ENCODE assay signal across 8 cellular contexts in genomic region chr2:205685314-205686230, GRCh38. TPM values are rescaled to one million over a fixed set of nuclear protein-coding genes. Genes with fewer than 3 reads are reported as not detected.
A peak's percentile ranks its signal among the peaks of the same experiment; 100 is the strongest.
DNase-seq lines count a peak whose midpoint lies in the region; ATAC-seq and TF ChIP-seq lines count a peak whose summit lies in the region.

No MANE protein-coding gene starts in this region.

- TF ChIP-seq CTCF in WTC11 (IDR thresholded peaks at IDR 0.05) (no peak), OCI-LY7 (conservative IDR thresholded peaks at IDR 0.05; ENCODE audit: low read length) (no peak)

- peaks cover 75% of the 10 kb centered on the region for H3K27me3 Mint-ChIP-seq in activated CD4-positive, alpha-beta T cell treated with anti-CD3 and anti-CD28 coated beads, Interleukin-2, amount 10 ng/mL, durations not matched to agents 7 days and 5 days
- H3K27me3 Mint-ChIP-seq in WTC11 (ENCODE audit: low read depth), result peaks cover 71% of the 10 kb centered on the region

- CTCF ChIA-PET in activated CD4-positive, alpha-beta T cell treated with anti-CD3 and anti-CD28 coated beads, Interleukin-2, amount 10 ng/mL, durations not matched to agents 7 days and 5 days (lab: Charles Lee), result no interaction called here
- CTCF ChIA-PET in WTC11 (lab: Charles Lee) (interaction anchor here (1.4 to 5.1 kb wide), 4 partner anchors 10 to 35 kb away, joined by 6 to 41 read pairs (median 6); no protein-coding TSS in a partner anchor), OCI-LY7 (lab: Charles Lee; ENCODE audit: unreplicated experiment) (no interaction called here)

- H3K27ac ChIP-seq in OCI-LY7 (ENCODE audit: low read depth, low read length, poor library complexity, severe bottlenecking), result no peak overlapping the region

- no TSS peak for BruUV-seq in OCI-LY7 (replicated peaks; lab: Mats Ljungman, UMichigan)

- H3K4me2 ChIP-seq in OCI-LY7 (ENCODE audit: low read length), result no peak overlapping the region

- no peak overlapping the region for H3K27ac Mint-ChIP-seq in activated CD4-positive, alpha-beta T cell treated with anti-CD3 and anti-CD28 coated beads, Interleukin-2, amount 10 ng/mL, durations not matched to agents 7 days and 5 days
- no peak overlapping the region for H3K27ac Mint-ChIP-seq in WTC11

- H3K4me1 Mint-ChIP-seq in activated CD4-positive, alpha-beta T cell treated with anti-CD3 and anti-CD28 coated beads, Interleukin-2, amount 10 ng/mL, durations not matched to agents 7 days and 5 days, result peaks cover 43% of the 10 kb centered on the region
- H3K4me1 Mint-ChIP-seq in WTC11, result peaks cover 62% of the 10 kb centered on the region

- POLR2A ChIA-PET in activated CD4-positive, alpha-beta T cell treated with anti-CD3 and anti-CD28 coated beads, Interleukin-2, amount 10 ng/mL, durations not matched to agents 7 days and 5 days (lab: Charles Lee), result no interaction called here
- POLR2A ChIA-PET in WTC11 (lab: Charles Lee), result interaction anchor here (0.5 kb wide), 1 partner anchor 507 kb away, joined by 5 read pairs; no protein-coding TSS in a partner anchor
- POLR2A ChIA-PET in OCI-LY7 (lab: Charles Lee), result no interaction called here

- peak; percentile 5 for ATAC-seq in WTC11
- peak; percentile 22 for ATAC-seq in Right ventricle myocardium superior (ENCODE audit: poor library complexity)

- H3K4me1 ChIP-seq in OCI-LY7 (ENCODE audit: insufficient read depth, low read length, poor library complexity, severe bottlenecking), result peaks cover 24% of the 10 kb centered on the region

- H4K20me1 ChIP-seq in OCI-LY7 (ENCODE audit: insufficient read depth, low read length), result no peaks in the 10 kb centered on the region

- H3K36me3 ChIP-seq in OCI-LY7 (ENCODE audit: insufficient read depth, low read length), result no peaks in the 10 kb centered on the region

- no peaks in the 10 kb centered on the region for H3K9me3 ChIP-seq in OCI-LY7 (ENCODE audit: low read length)

- no peaks in the 10 kb centered on the region for H3K9me2 ChIP-seq in OCI-LY7 (ENCODE audit: insufficient read depth, low read length)

- H3K4me3 ChIP-seq in OCI-LY7 (ENCODE audit: low read depth, low read length, poor library complexity, severe bottlenecking), result no peak overlapping the region

- no peaks in the 10 kb centered on the region for H3K9me3 Mint-ChIP-seq in activated CD4-positive, alpha-beta T cell treated with anti-CD3 and anti-CD28 coated beads, Interleukin-2, amount 10 ng/mL, durations not matched to agents 7 days and 5 days
- no peaks in the 10 kb centered on the region for H3K9me3 Mint-ChIP-seq in WTC11

- H3K79me2 ChIP-seq in OCI-LY7 (ENCODE audit: insufficient read depth, low read depth, low read length), result no peaks in the 10 kb centered on the region

- intact Hi-C loops in Right ventricle myocardium superior (cut with DNase I) (no loop called here), posterior vena cava (cut with DNase I) (loop anchor here in 1 of 2 donors (5.0 to 10.0 kb wide), 2 partner anchors 47 to 239 kb away; no protein-coding TSS in a partner anchor), OCI-LY7 (cut with micrococcal nuclease; ENCODE audit: unreplicated experiment) (loop anchor here (10.0 kb wide), 1 partner anchor 361 kb away; no protein-coding TSS in a partner anchor)

- no peaks in the 10 kb centered on the region for H3K36me3 Mint-ChIP-seq in activated CD4-positive, alpha-beta T cell treated with anti-CD3 and anti-CD28 coated beads, Interleukin-2, amount 10 ng/mL, durations not matched to agents 7 days and 5 days (ENCODE audit: low read depth)
- peaks cover 3% of the 10 kb centered on the region; the same call in 1 of the 2 replicates for H3K36me3 Mint-ChIP-seq in WTC11

- DNase-seq in activated CD4-positive, alpha-beta T cell treated with anti-CD3 and anti-CD28 coated beads, Interleukin-2, amount 10 ng/mL, durations not matched to agents 7 days and 5 days, result no peak
- DNase-seq in activated CD4-positive, alpha-beta T cell treated with anti-CD3 and anti-CD28 coated beads, Interleukin-2, amount 50 U/mL, for 4 hours, result no peak
- peak; percentile 70 for DNase-seq in WTC11 (ENCODE audit: low spot score)
- no peak for DNase-seq in Right ventricle myocardium superior
- DNase-seq in posterior vena cava (ENCODE audit: low spot score), result peak; percentile 82
- DNase-seq in OCI-LY7 (ENCODE audit: low spot score), result no peak
- DNase-seq in stimulated activated naive CD4-positive, alpha-beta T cell (lab: John Stamatoyannopoulos, UW), result no peak
- DNase-seq in SIG-M5 (lab: John Stamatoyannopoulos, UW), result no peak

- no peak overlapping the region for H2AFZ ChIP-seq in OCI-LY7 (ENCODE audit: low read length)

- H3K4me3 Mint-ChIP-seq in activated CD4-positive, alpha-beta T cell treated with anti-CD3 and anti-CD28 coated beads, Interleukin-2, amount 10 ng/mL, durations not matched to agents 7 days and 5 days, result peak overlapping the region; percentile 74
- peak overlapping the region; percentile 78 for H3K4me3 Mint-ChIP-seq in WTC11

TF ChIP-seq in WTC11, 78 proteins besides CTCF, POLR2A, EP300 and RAD21 (continues in another document):
- TF ChIP-seq, protein P1, sequence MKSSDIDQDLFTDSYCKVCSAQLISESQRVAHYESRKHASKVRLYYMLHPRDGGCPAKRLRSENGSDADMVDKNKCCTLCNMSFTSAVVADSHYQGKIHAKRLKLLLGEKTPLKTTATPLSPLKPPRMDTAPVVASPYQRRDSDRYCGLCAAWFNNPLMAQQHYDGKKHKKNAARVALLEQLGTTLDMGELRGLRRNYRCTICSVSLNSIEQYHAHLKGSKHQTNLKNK (CRISPR knock-in tag; IDR thresholded peaks at IDR 0.05), result no peak
- TF ChIP-seq, protein P2, sequence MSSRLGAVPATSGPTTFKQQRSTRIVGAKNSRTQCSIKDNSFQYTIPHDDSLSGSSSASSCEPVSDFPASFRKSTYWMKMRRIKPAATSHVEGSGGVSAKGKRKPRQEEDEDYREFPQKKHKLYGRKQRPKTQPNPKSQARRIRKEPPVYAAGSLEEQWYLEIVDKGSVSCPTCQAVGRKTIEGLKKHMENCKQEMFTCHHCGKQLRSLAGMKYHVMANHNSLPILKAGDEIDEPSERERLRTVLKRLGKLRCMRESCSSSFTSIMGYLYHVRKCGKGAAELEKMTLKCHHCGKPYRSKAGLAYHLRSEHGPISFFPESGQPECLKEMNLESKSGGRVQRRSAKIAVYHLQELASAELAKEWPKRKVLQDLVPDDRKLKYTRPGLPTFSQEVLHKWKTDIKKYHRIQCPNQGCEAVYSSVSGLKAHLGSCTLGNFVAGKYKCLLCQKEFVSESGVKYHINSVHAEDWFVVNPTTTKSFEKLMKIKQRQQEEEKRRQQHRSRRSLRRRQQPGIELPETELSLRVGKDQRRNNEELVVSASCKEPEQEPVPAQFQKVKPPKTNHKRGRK (CRISPR knock-in tag; IDR thresholded peaks at IDR 0.05; ENCODE audit: borderline replicate concordance), result no peak
- peak; percentile 89 for TF ChIP-seq FOXP1 (CRISPR knock-in tag; IDR thresholded peaks at IDR 0.05; ENCODE audit: borderline replicate concordance)
- peak; percentile 96 for TF ChIP-seq CREB1 (CRISPR knock-in tag; IDR thresholded peaks at IDR 0.05)
- TF ChIP-seq, protein P3, sequence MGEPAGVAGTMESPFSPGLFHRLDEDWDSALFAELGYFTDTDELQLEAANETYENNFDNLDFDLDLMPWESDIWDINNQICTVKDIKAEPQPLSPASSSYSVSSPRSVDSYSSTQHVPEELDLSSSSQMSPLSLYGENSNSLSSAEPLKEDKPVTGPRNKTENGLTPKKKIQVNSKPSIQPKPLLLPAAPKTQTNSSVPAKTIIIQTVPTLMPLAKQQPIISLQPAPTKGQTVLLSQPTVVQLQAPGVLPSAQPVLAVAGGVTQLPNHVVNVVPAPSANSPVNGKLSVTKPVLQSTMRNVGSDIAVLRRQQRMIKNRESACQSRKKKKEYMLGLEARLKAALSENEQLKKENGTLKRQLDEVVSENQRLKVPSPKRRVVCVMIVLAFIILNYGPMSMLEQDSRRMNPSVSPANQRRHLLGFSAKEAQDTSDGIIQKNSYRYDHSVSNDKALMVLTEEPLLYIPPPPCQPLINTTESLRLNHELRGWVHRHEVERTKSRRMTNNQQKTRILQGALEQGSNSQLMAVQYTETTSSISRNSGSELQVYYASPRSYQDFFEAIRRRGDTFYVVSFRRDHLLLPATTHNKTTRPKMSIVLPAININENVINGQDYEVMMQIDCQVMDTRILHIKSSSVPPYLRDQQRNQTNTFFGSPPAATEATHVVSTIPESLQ (CRISPR knock-in tag; IDR thresholded peaks at IDR 0.05), result no peak
- TF ChIP-seq SP1 (CRISPR knock-in tag; conservative IDR thresholded peaks at IDR 0.05), result no peak
- TF ChIP-seq RELA (CRISPR knock-in tag; IDR thresholded peaks at IDR 0.05; ENCODE audit: borderline replicate concordance), result peak; percentile 95
- TF ChIP-seq CBFB (CRISPR knock-in tag; IDR thresholded peaks at IDR 0.05; ENCODE audit: low read depth), result no peak

RNA-seq across cellular contexts. Expression of gene NRP2, which starts 3.3 kb away (rescaled TPM):
- 1 to 10 TPM; 7.1 to 8.1 TPM for total RNA-seq in activated CD4-positive, alpha-beta T cell treated with anti-CD3 and anti-CD28 coated beads, Interleukin-2, amount 10 ng/mL, durations not matched to agents 7 days and 5 days
- 19.5 to 41.0 TPM (median 19.9 TPM) in 3 replicates for total RNA-seq in WTC11 (2021)
- 5.1 TPM for total RNA-seq in Right ventricle myocardium superior
- 10 to 100 TPM; 80.8 to 93.5 TPM for total RNA-seq in posterior vena cava
- total RNA-seq in OCI-LY7 (2014; rRNA removed; shearing (Covaris generic)), result 0.35 and 1.0 TPM in 2 replicates
- 2.1 and 2.6 TPM in 2 replicates for total RNA-seq in OCI-LY7 (2022)

Comparison
In these comparisons a context has a peak if more than half of its experiments do, and no peak if none do; other contexts are left out.
1. DNase-seq: peak in WTC11 (single experiment) and posterior vena cava (single experiment); none in activated CD4-positive, alpha-beta T cell treated with anti-CD3 and anti-CD28 coated beads, Interleukin-2, amount 10 ng/mL, durations not matched to agents 7 days and 5 days (single experiment), activated CD4-positive, alpha-beta T cell treated with anti-CD3 and anti-CD28 coated beads, Interleukin-2, amount 50 U/mL, for 4 hours (0 of 2), Right ventricle myocardium superior (single experiment), OCI-LY7 (single experiment), stimulated activated naive CD4-positive, alpha-beta T cell (0 of 6) and SIG-M5 (single experiment).